1 cellular context compared by ENCODE assay signal in the genomic region with DNA sequence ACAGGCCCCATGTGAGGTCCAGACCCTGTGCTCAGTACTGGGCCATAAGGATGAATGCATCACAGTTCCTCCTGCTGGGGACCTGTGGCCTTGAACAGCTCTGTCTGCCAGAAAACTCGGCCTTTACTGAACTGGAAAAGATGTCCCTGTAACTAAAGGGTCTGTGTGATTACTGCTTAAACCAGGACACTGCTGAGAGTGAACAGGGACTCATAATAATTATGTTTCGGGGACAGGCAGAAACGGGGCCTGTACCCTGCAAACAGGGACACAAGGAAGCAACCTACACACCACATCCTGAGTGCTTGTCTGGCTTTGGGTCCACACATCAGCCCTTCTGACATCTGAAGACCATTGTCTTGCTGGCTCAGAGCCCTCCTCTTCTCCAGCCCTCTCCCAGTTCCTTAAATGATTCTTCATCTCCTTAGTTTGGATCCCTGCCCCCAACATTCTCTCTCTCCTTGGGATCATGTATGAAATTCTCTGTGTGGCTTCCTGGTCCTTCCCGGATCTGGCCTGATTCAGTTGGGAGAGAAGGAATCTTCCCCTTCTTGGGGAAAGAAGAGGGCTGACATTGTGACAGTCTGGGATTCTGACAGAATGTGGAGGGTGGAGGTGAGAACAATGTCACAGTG.
TF ChIP-seq lines count a peak whose summit lies in the region.

No MANE protein-coding gene starts in this region.

TF ChIP-seq in WTC11, 78 proteins besides CTCF, POLR2A, EP300 and RAD21 (continued from another document):
- TF ChIP-seq, protein P1, sequence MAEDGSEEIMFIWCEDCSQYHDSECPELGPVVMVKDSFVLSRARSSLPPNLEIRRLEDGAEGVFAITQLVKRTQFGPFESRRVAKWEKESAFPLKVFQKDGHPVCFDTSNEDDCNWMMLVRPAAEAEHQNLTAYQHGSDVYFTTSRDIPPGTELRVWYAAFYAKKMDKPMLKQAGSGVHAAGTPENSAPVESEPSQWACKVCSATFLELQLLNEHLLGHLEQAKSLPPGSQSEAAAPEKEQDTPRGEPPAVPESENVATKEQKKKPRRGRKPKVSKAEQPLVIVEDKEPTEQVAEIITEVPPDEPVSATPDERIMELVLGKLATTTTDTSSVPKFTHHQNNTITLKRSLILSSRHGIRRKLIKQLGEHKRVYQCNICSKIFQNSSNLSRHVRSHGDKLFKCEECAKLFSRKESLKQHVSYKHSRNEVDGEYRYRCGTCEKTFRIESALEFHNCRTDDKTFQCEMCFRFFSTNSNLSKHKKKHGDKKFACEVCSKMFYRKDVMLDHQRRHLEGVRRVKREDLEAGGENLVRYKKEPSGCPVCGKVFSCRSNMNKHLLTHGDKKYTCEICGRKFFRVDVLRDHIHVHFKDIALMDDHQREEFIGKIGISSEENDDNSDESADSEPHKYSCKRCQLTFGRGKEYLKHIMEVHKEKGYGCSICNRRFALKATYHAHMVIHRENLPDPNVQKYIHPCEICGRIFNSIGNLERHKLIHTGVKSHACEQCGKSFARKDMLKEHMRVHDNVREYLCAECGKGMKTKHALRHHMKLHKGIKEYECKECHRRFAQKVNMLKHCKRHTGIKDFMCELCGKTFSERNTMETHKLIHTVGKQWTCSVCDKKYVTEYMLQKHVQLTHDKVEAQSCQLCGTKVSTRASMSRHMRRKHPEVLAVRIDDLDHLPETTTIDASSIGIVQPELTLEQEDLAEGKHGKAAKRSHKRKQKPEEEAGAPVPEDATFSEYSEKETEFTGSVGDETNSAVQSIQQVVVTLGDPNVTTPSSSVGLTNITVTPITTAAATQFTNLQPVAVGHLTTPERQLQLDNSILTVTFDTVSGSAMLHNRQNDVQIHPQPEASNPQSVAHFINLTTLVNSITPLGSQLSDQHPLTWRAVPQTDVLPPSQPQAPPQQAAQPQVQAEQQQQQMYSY (CRISPR knock-in tag; IDR thresholded peaks at IDR 0.05), result no peak
- TF ChIP-seq, protein P2, sequence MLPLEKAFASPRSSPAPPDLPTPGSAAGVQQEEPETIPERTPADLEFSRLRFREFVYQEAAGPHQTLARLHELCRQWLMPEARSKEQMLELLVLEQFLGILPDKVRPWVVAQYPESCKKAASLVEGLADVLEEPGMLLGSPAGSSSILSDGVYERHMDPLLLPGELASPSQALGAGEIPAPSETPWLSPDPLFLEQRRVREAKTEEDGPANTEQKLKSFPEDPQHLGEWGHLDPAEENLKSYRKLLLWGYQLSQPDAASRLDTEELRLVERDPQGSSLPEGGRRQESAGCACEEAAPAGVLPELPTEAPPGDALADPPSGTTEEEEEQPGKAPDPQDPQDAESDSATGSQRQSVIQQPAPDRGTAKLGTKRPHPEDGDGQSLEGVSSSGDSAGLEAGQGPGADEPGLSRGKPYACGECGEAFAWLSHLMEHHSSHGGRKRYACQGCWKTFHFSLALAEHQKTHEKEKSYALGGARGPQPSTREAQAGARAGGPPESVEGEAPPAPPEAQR (CRISPR knock-in tag; IDR thresholded peaks at IDR 0.05), result no peak
- TF ChIP-seq KAT7 (CRISPR knock-in tag; IDR thresholded peaks at IDR 0.05; ENCODE audit: borderline replicate concordance) (no peak), SP1 (CRISPR knock-in tag; conservative IDR thresholded peaks at IDR 0.05) (no peak), NR1H2 (CRISPR knock-in tag; IDR thresholded peaks at IDR 0.05) (no peak), ZNF232 (CRISPR knock-in tag; IDR thresholded peaks at IDR 0.05) (no peak), NFYB (CRISPR knock-in tag; conservative IDR thresholded peaks at IDR 0.05; ENCODE audit: low read depth) (no peak), NFE2L1 (CRISPR knock-in tag; IDR thresholded peaks at IDR 0.05) (no peak)
- TF ChIP-seq, protein P3, sequence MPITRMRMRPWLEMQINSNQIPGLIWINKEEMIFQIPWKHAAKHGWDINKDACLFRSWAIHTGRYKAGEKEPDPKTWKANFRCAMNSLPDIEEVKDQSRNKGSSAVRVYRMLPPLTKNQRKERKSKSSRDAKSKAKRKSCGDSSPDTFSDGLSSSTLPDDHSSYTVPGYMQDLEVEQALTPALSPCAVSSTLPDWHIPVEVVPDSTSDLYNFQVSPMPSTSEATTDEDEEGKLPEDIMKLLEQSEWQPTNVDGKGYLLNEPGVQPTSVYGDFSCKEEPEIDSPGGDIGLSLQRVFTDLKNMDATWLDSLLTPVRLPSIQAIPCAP (CRISPR knock-in tag; IDR thresholded peaks at IDR 0.05), result no peak
- TF ChIP-seq, protein P4, sequence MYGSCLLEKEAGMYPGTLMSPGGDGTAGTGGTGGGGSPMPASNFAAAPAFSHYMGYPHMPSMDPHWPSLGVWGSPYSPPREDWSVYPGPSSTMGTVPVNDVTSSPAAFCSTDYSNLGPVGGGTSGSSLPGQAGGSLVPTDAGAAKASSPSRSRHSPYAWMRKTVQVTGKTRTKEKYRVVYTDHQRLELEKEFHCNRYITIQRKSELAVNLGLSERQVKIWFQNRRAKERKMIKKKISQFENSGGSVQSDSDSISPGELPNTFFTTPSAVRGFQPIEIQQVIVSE (CRISPR knock-in tag; IDR thresholded peaks at IDR 0.05; ENCODE audit: borderline replicate concordance), result no peak
- TF ChIP-seq, protein P5, sequence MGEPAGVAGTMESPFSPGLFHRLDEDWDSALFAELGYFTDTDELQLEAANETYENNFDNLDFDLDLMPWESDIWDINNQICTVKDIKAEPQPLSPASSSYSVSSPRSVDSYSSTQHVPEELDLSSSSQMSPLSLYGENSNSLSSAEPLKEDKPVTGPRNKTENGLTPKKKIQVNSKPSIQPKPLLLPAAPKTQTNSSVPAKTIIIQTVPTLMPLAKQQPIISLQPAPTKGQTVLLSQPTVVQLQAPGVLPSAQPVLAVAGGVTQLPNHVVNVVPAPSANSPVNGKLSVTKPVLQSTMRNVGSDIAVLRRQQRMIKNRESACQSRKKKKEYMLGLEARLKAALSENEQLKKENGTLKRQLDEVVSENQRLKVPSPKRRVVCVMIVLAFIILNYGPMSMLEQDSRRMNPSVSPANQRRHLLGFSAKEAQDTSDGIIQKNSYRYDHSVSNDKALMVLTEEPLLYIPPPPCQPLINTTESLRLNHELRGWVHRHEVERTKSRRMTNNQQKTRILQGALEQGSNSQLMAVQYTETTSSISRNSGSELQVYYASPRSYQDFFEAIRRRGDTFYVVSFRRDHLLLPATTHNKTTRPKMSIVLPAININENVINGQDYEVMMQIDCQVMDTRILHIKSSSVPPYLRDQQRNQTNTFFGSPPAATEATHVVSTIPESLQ (CRISPR knock-in tag; IDR thresholded peaks at IDR 0.05), result no peak
- TF ChIP-seq, protein P6, sequence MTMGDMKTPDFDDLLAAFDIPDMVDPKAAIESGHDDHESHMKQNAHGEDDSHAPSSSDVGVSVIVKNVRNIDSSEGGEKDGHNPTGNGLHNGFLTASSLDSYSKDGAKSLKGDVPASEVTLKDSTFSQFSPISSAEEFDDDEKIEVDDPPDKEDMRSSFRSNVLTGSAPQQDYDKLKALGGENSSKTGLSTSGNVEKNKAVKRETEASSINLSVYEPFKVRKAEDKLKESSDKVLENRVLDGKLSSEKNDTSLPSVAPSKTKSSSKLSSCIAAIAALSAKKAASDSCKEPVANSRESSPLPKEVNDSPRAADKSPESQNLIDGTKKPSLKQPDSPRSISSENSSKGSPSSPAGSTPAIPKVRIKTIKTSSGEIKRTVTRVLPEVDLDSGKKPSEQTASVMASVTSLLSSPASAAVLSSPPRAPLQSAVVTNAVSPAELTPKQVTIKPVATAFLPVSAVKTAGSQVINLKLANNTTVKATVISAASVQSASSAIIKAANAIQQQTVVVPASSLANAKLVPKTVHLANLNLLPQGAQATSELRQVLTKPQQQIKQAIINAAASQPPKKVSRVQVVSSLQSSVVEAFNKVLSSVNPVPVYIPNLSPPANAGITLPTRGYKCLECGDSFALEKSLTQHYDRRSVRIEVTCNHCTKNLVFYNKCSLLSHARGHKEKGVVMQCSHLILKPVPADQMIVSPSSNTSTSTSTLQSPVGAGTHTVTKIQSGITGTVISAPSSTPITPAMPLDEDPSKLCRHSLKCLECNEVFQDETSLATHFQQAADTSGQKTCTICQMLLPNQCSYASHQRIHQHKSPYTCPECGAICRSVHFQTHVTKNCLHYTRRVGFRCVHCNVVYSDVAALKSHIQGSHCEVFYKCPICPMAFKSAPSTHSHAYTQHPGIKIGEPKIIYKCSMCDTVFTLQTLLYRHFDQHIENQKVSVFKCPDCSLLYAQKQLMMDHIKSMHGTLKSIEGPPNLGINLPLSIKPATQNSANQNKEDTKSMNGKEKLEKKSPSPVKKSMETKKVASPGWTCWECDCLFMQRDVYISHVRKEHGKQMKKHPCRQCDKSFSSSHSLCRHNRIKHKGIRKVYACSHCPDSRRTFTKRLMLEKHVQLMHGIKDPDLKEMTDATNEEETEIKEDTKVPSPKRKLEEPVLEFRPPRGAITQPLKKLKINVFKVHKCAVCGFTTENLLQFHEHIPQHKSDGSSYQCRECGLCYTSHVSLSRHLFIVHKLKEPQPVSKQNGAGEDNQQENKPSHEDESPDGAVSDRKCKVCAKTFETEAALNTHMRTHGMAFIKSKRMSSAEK (CRISPR knock-in tag; IDR thresholded peaks at IDR 0.05; ENCODE audit: borderline replicate concordance), result no peak
